ENCODE assay signal across 12 cellular contexts in genomic region chr21:46122241-46122671, GRCh38. TPM values are rescaled to one million over a fixed set of nuclear protein-coding genes. Genes with fewer than 3 reads are reported as not detected.
DNase-seq lines count a peak whose midpoint lies in the region; ATAC-seq and TF ChIP-seq lines count a peak whose summit lies in the region.
"Had no signal": no experiment of that assay in that cellular context is flagged by ENCODE, and none has a peak within 500 bp of the region (broad histone marks: within the 10 kb centered on the region; RNA-seq: fewer than 3 reads in every experiment).

No MANE protein-coding gene starts in this region.

- H3K4me1 ChIP-seq in transverse colon: no peaks in the 10 kb centered on the region
- H3K4me1 ChIP-seq in Karpas-422 (ENCODE audit: low read length): peaks cover 4% of the 10 kb centered on the region; the same call in 1 of the 2 replicates
- H3K4me1 ChIP-seq: Peyer's patch had no signal

- H3K27ac ChIP-seq in transverse colon: peak overlapping the region in 1 of 4 donors; percentile 34
- no peak overlapping the region for H3K27ac ChIP-seq in Karpas-422 (ENCODE audit: low read length)
- H3K27ac ChIP-seq in substantia nigra (ENCODE audit: low read depth, low read length, poor library complexity, severe bottlenecking): no peak overlapping the region
- H3K27ac ChIP-seq: BLaER1 treated with 17β-estradiol and CSF1 and Interleukin-3, amounts not matched to agents 10 nM and 100 nM; Peyer's patch had no signal

- H3K9me3 Mint-ChIP-seq in activated naive CD8-positive, alpha-beta T cell treated with anti-CD3 and anti-CD28 coated beads, Interleukin-2, amount 10 ng/mL, durations not matched to agents 7 days and 5 days: no peaks in the 10 kb centered on the region
- no peaks in the 10 kb centered on the region for H3K9me3 Mint-ChIP-seq in activated naive CD8-positive, alpha-beta T cell treated with anti-CD3 and anti-CD28 coated beads for 36 hours
- H3K9me3 Mint-ChIP-seq: activated B cell treated with CpG ODN at 0.5 μM for 24 hours had no signal

- TF ChIP-seq CTCF in transverse colon (IDR thresholded peaks at IDR 0.05) (no peak), GM13977 (IDR thresholded peaks at IDR 0.05; ENCODE audit: extremely low read depth, insufficient read depth, missing control alignments) (no peak)

- POLR2A ChIA-PET in activated naive CD8-positive, alpha-beta T cell treated with anti-CD3 and anti-CD28 coated beads, Interleukin-2, amount 10 ng/mL, durations not matched to agents 7 days and 5 days (lab: Charles Lee): no interaction called here

- no peak for TF ChIP-seq POLR2A in transverse colon (IDR thresholded peaks at IDR 0.05)

- no peak overlapping the region for H3K9ac ChIP-seq in Karpas-422 (ENCODE audit: low read length)
- H3K9ac ChIP-seq: BLaER1 treated with 17β-estradiol and CSF1 and Interleukin-3, amounts not matched to agents 10 nM and 100 nM had no signal

- H3K4me2 ChIP-seq in Karpas-422 (ENCODE audit: low read depth, low read length, poor library complexity, severe bottlenecking): no peak overlapping the region
- H3K4me2 ChIP-seq: BLaER1 treated with 17β-estradiol and CSF1 and Interleukin-3, amounts not matched to agents 10 nM and 100 nM had no signal

- H3K27ac Mint-ChIP-seq in activated naive CD8-positive, alpha-beta T cell treated with anti-CD3 and anti-CD28 coated beads, Interleukin-2, amount 10 ng/mL, durations not matched to agents 7 days and 5 days: no peak overlapping the region
- H3K27ac Mint-ChIP-seq in activated naive CD8-positive, alpha-beta T cell treated with anti-CD3 and anti-CD28 coated beads for 36 hours: no peak overlapping the region
- H3K27ac Mint-ChIP-seq: activated B cell treated with CpG ODN at 0.5 μM for 24 hours had no signal

- H3K27me3 Mint-ChIP-seq in activated naive CD8-positive, alpha-beta T cell treated with anti-CD3 and anti-CD28 coated beads, Interleukin-2, amount 10 ng/mL, durations not matched to agents 7 days and 5 days: no peaks in the 10 kb centered on the region
- no peaks in the 10 kb centered on the region for H3K27me3 Mint-ChIP-seq in activated naive CD8-positive, alpha-beta T cell treated with anti-CD3 and anti-CD28 coated beads for 36 hours
- H3K27me3 Mint-ChIP-seq: activated B cell treated with CpG ODN at 0.5 μM for 24 hours had no signal

- TF ChIP-seq EP300 in transverse colon (IDR thresholded peaks at IDR 0.05; ENCODE audit: low read depth): no peak

- H3K4me1 Mint-ChIP-seq in activated naive CD8-positive, alpha-beta T cell treated with anti-CD3 and anti-CD28 coated beads, Interleukin-2, amount 10 ng/mL, durations not matched to agents 7 days and 5 days: no peaks in the 10 kb centered on the region
- no peaks in the 10 kb centered on the region for H3K4me1 Mint-ChIP-seq in activated naive CD8-positive, alpha-beta T cell treated with anti-CD3 and anti-CD28 coated beads for 36 hours
- H3K4me1 Mint-ChIP-seq: activated B cell treated with CpG ODN at 0.5 μM for 24 hours had no signal

- no peak overlapping the region for H3K4me3 Mint-ChIP-seq in activated naive CD8-positive, alpha-beta T cell treated with anti-CD3 and anti-CD28 coated beads, Interleukin-2, amount 10 ng/mL, durations not matched to agents 7 days and 5 days
- H3K4me3 Mint-ChIP-seq in activated naive CD8-positive, alpha-beta T cell treated with anti-CD3 and anti-CD28 coated beads for 36 hours: no peak overlapping the region
- H3K4me3 Mint-ChIP-seq: activated B cell treated with CpG ODN at 0.5 μM for 24 hours had no signal

- no peaks in the 10 kb centered on the region for H3K36me3 Mint-ChIP-seq in activated naive CD8-positive, alpha-beta T cell treated with anti-CD3 and anti-CD28 coated beads, Interleukin-2, amount 10 ng/mL, durations not matched to agents 7 days and 5 days
- H3K36me3 Mint-ChIP-seq in activated naive CD8-positive, alpha-beta T cell treated with anti-CD3 and anti-CD28 coated beads for 36 hours: no peaks in the 10 kb centered on the region

- H3K36me3 ChIP-seq in transverse colon: peaks cover 0 to 37% (median 0%) of the 10 kb centered on the region in 4 donors
- no peaks in the 10 kb centered on the region for H3K36me3 ChIP-seq in Karpas-422 (ENCODE audit: insufficient read depth, low read length)
- H3K36me3 ChIP-seq: BLaER1 treated with 17β-estradiol and CSF1 and Interleukin-3, amounts not matched to agents 10 nM and 100 nM had no signal

- no peaks in the 10 kb centered on the region for H4K20me1 ChIP-seq in Karpas-422 (ENCODE audit: insufficient read depth, low read depth, low read length)

- peak; percentile 21 for DNase-seq in activated naive CD8-positive, alpha-beta T cell treated with anti-CD3 and anti-CD28 coated beads, Interleukin-2, amount 10 ng/mL, durations not matched to agents 7 days and 5 days
- no peak for DNase-seq in activated naive CD8-positive, alpha-beta T cell treated with anti-CD3 and anti-CD28 coated beads for 36 hours
- peak; percentile 5 for DNase-seq in activated CD8-positive, alpha-beta memory T cell treated with anti-CD3 and anti-CD28 coated beads, Interleukin-2, amount 50 U/mL, for 4 hours
- DNase-seq in left ventricle myocardium superior (peak; percentile 20), transverse colon (peak; percentile 6), Karpas-422 (no peak), substantia nigra (lab: John Stamatoyannopoulos, UW) (no peak), GM13977 (ENCODE audit: low spot score) (no peak)
- DNase-seq: NCI-H2081 had no signal

- H3K79me2 ChIP-seq in Karpas-422 (ENCODE audit: low read length): no peaks in the 10 kb centered on the region

- no peaks in the 10 kb centered on the region for H3K9me3 ChIP-seq in transverse colon
- H3K9me3 ChIP-seq in Karpas-422 (ENCODE audit: low read length): no peaks in the 10 kb centered on the region
- H3K9me3 ChIP-seq: BLaER1 treated with 17β-estradiol and CSF1 and Interleukin-3, amounts not matched to agents 10 nM and 100 nM; Peyer's patch had no signal

- intact Hi-C loops in left ventricle myocardium superior (cut with micrococcal nuclease): no loop called here
- intact Hi-C loops in transverse colon (cut with DNase I; ENCODE audit: low total_unique reads): no loop called here

- no peaks in the 10 kb centered on the region for H3K9me2 ChIP-seq in Karpas-422 (replicated peaks; ENCODE audit: insufficient read depth, low read length)

- in situ Hi-C loops in transverse colon (cut with MboI; ENCODE audit: low pct_ligation_motif_present in 1 of 4, low pct_unique_long_range_greater_than_20kb in 1 of 4, low sequenced_read_pairs in 3 of 4): loop anchor here in 1 of 4 donors (25.0 kb wide), 1 partner anchor 160 kb away; no protein-coding TSS in a partner anchor
- in situ Hi-C loops in GM13977 (cut with MboI; ENCODE audit: low pct_unique_long_range_greater_than_20kb, low sequenced_read_pairs, unreplicated experiment): no loop called here

- ATAC-seq in activated naive CD8-positive, alpha-beta T cell treated with anti-CD3 and anti-CD28 coated beads, Interleukin-2, amount 10 ng/mL, durations not matched to agents 7 days and 5 days (ENCODE audit: low read depth): no peak
- ATAC-seq in left ventricle myocardium superior: no peak

- no peak overlapping the region for H2AFZ ChIP-seq in Karpas-422 (ENCODE audit: low read length)

- no peak overlapping the region for H3K4me3 ChIP-seq in transverse colon
- H3K4me3 ChIP-seq in Karpas-422 (ENCODE audit: low read length): no peak overlapping the region
- H3K4me3 ChIP-seq: BLaER1 treated with 17β-estradiol and CSF1 and Interleukin-3, amounts not matched to agents 10 nM and 100 nM; Peyer's patch had no signal

- 40 to 63% methylated on average over 1 to 12 of the region's 12 CpGs for WGBS in transverse colon (ENCODE audit: low coverage in 1 of 2), 2 donors

- H3K27me3 ChIP-seq in transverse colon (no peaks in the 10 kb centered on the region), Karpas-422 (ENCODE audit: low read length) (no peaks in the 10 kb centered on the region)
- H3K27me3 ChIP-seq: Peyer's patch had no signal

RNA-seq across cellular contexts. Expression of gene COL6A2, which starts 24.3 kb away (rescaled TPM):
- total RNA-seq in activated naive CD8-positive, alpha-beta T cell treated with anti-CD3 and anti-CD28 coated beads, Interleukin-2, amount 10 ng/mL, durations not matched to agents 7 days and 5 days: 10 to 100 TPM; 23.8 to 23.9 TPM
- 10 to 100 TPM; 16.0 to 16.5 TPM for total RNA-seq in activated naive CD8-positive, alpha-beta T cell treated with anti-CD3 and anti-CD28 coated beads for 36 hours
- total RNA-seq in left ventricle myocardium superior (196 TPM), transverse colon (100 to 1,000 TPM; 172 to 550 (median 346) TPM)
- total RNA-seq in Karpas-422 (2014; rRNA removed; shearing (Covaris generic); ENCODE audit: low replicate concordance): not detected in 2 replicates

RNA-seq across cellular contexts. Expression of gene FTCD, which starts 33.1 kb away (rescaled TPM):
- total RNA-seq in activated naive CD8-positive, alpha-beta T cell treated with anti-CD3 and anti-CD28 coated beads, Interleukin-2, amount 10 ng/mL, durations not matched to agents 7 days and 5 days: 1 to 10 TPM in 1 of 2 experiments, under 1 TPM in 1; 0.65 to 1.3 TPM
- under 1 TPM in 1 of 2 experiments, not detected in 1; 0.43 TPM for total RNA-seq in activated naive CD8-positive, alpha-beta T cell treated with anti-CD3 and anti-CD28 coated beads for 36 hours
- total RNA-seq in left ventricle myocardium superior (1.5 TPM), transverse colon (not detected)
- total RNA-seq in Karpas-422 (2014; rRNA removed; shearing (Covaris generic); ENCODE audit: low replicate concordance): 0.14 TPM in 1 of 2 replicates, not detected in the other

Comparison
In these comparisons a context has a peak if more than half of its experiments do, and no peak if none do; other contexts are left out.
1. DNase-seq: peak in activated naive CD8-positive, alpha-beta T cell treated with anti-CD3 and anti-CD28 coated beads, Interleukin-2, amount 10 ng/mL, durations not matched to agents 7 days and 5 days (single experiment), activated CD8-positive, alpha-beta memory T cell treated with anti-CD3 and anti-CD28 coated beads, Interleukin-2, amount 50 U/mL, for 4 hours (single experiment), left ventricle myocardium superior (single experiment) and transverse colon (single experiment); none in activated naive CD8-positive, alpha-beta T cell treated with anti-CD3 and anti-CD28 coated beads for 36 hours (single experiment), Karpas-422 (single experiment), substantia nigra (0 of 49) and GM13977 (single experiment).
2. RNA of gene COL6A2, which starts 24.3 kb away (total RNA-seq): 172 to 550 TPM in transverse colon, 196 TPM in left ventricle myocardium superior (single experiment), 23.8 to 23.9 TPM in activated naive CD8-positive, alpha-beta T cell treated with anti-CD3 and anti-CD28 coated beads, Interleukin-2, amount 10 ng/mL, durations not matched to agents 7 days and 5 days and 16.0 to 16.5 TPM in activated naive CD8-positive, alpha-beta T cell treated with anti-CD3 and anti-CD28 coated beads for 36 hours; not detected in Karpas-422; every median in the first group is over 10 times any median in the second.